In the genomic region with DNA sequence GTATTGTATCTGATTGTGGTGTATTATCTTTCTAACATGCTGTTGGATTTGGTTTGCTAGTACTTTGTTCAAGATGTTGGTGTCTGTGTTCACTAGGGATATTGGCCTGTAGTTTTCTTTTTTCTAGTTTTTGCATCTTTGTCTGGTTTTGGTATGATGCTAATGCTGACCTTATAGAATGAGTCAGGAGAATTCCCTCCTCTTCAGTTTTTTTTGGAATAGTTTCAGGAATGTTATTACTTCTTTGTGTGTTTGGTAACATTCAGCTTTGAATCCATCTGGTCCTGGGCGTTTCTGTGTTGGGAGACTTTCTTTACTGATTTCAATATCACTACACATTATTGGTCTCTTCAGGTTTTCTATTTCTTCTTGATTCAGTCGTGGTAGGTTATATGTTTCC, we compare ENCODE assay signal across 18 cellular contexts.
A peak's percentile ranks its signal among the peaks of the same experiment; 100 is the strongest.
DNase-seq lines count a peak whose midpoint lies in the region; ATAC-seq and TF ChIP-seq lines count a peak whose summit lies in the region.
"Had no signal": no experiment of that assay in that cellular context is flagged by ENCODE, and none has a peak within 500 bp of the region (broad histone marks: within the 10 kb centered on the region; RNA-seq: fewer than 3 reads in every experiment).

No MANE protein-coding gene starts in this region.

- H3K27me3 ChIP-seq in RWPE2 (ENCODE audit: insufficient read depth, poor library complexity, severe bottlenecking) (no peaks in the 10 kb centered on the region), fibroblast of lung (ENCODE audit: control insufficient read depth, insufficient read depth, low read length) (no peaks in the 10 kb centered on the region), skeletal muscle satellite cell (ENCODE audit: control insufficient read depth, insufficient read depth, low read length) (no peaks in the 10 kb centered on the region), gastrocnemius medialis (no peaks in the 10 kb centered on the region), ovary (no peaks in the 10 kb centered on the region)
- H3K27me3 ChIP-seq: Peyer's patch had no signal

- H3K9ac ChIP-seq in fibroblast of lung (ENCODE audit: insufficient read depth, low read length) = no peak overlapping the region
- H3K9ac ChIP-seq in skeletal muscle satellite cell (ENCODE audit: low read depth, low read length) = no peak overlapping the region

- H3K36me3 ChIP-seq in RWPE2 (ENCODE audit: low read depth) (peaks cover 3% of the 10 kb centered on the region; the same call in 1 of the 2 replicates), fibroblast of lung (ENCODE audit: control insufficient read depth, insufficient read depth, low read length) (no peaks in the 10 kb centered on the region), skeletal muscle satellite cell (ENCODE audit: insufficient read depth, low read length) (no peaks in the 10 kb centered on the region), gastrocnemius medialis (peaks cover 0 to 15% of the 10 kb centered on the region in 2 donors), ovary (no peaks in the 10 kb centered on the region)

- no peaks in the 10 kb centered on the region for H3K79me2 ChIP-seq in fibroblast of lung (ENCODE audit: control insufficient read depth, insufficient read depth, low read length)

- H3K4me1 ChIP-seq in RWPE2 (ENCODE audit: insufficient read depth, poor library complexity, severe bottlenecking) = no peaks in the 10 kb centered on the region
- H3K4me1 ChIP-seq in fibroblast of lung (ENCODE audit: control insufficient read depth, extremely low read depth, insufficient read depth, low read length) = peaks cover 2% of the 10 kb centered on the region
- peaks cover 6% of the 10 kb centered on the region for H3K4me1 ChIP-seq in skeletal muscle satellite cell (ENCODE audit: control insufficient read depth, insufficient read depth, low read length)
- H3K4me1 ChIP-seq in gastrocnemius medialis = no peaks in the 10 kb centered on the region
- no peaks in the 10 kb centered on the region for H3K4me1 ChIP-seq in ovary (ENCODE audit: insufficient read depth)
- H3K4me1 ChIP-seq: Peyer's patch had no signal

- no peaks in the 10 kb centered on the region for H4K20me1 ChIP-seq in fibroblast of lung (ENCODE audit: control insufficient read depth, extremely low read depth, insufficient read depth, low read length)

- no peak for TF ChIP-seq CTCF in RWPE2 (IDR thresholded peaks at IDR 0.05; ENCODE audit: poor library complexity, severe bottlenecking)
- TF ChIP-seq CTCF in fibroblast of lung (conservative IDR thresholded peaks at IDR 0.05 in 1 of 2, IDR thresholded peaks at IDR 0.05 in 1 of 2; ENCODE audit: low read depth in 1 of 2, low read length in 2 of 2) = no peak
- no peak for TF ChIP-seq CTCF in gastrocnemius medialis (IDR thresholded peaks at IDR 0.05 in 4 of 5, conservative IDR thresholded peaks at IDR 0.05 in 1 of 5)
- no peak for TF ChIP-seq CTCF in ovary (IDR thresholded peaks at IDR 0.05)

- ATAC-seq in RWPE2 (ENCODE audit: low read depth) (peak; percentile 40; the same call in 1 of the 3 replicates), gastrocnemius medialis (no peak), GM18907 (IDR thresholded peaks at IDR 0.05; ENCODE audit: unreplicated experiment) (no peak)
- ATAC-seq: CD8-positive, alpha-beta T cell; left lobe of liver; psoas muscle had no signal

- H3K4me3 ChIP-seq in RWPE2 (ENCODE audit: severe bottlenecking) (no peak overlapping the region), fibroblast of lung (replicated peaks in 1 of 4; ENCODE audit: control extremely low read depth in 1 of 4, insufficient read depth in 1 of 4, low read depth in 3 of 4, low read length in 4 of 4) (no peak overlapping the region), skeletal muscle satellite cell (ENCODE audit: low read length) (no peak overlapping the region), gastrocnemius medialis (no peak overlapping the region), ovary (no peak overlapping the region)
- H3K4me3 ChIP-seq: Peyer's patch, psoas muscle had no signal

- no peak for TF ChIP-seq EP300 in ovary (IDR thresholded peaks at IDR 0.05)

- TF ChIP-seq POLR2A in gastrocnemius medialis (IDR thresholded peaks at IDR 0.05) (no peak), ovary (IDR thresholded peaks at IDR 0.05) (no peak)

- DNase-seq in GM04503 (ENCODE audit: low read depth) (peak; percentile 73), RWPE2 (ENCODE audit: low spot score) (no peak), fibroblast of lung (ENCODE audit: low read depth in 2 of 2) (peak; percentile 86 to 90), gastrocnemius medialis (no peak), ovary (no peak)
- DNase-seq: caudate nucleus; CD8-positive, alpha-beta T cell; hypothalamus; Kasumi-1; NCI-H2029 treated with DMSO at 0.1 percent for 48 hours; NCI-H69; Peyer's patch; psoas muscle; stimulated activated CD8-positive, alpha-beta memory T cell treated with anti-CD3 and anti-CD28 coated beads, Interleukin-4, amount 100 ng/mL, for 48 hours; SW 1271 had no signal

- intact Hi-C loops in gastrocnemius medialis (cut with DNase I; ENCODE audit: low total_unique reads) (no loop called here), ovary (cut with DNase I) (no loop called here)

- H3K9me3 ChIP-seq in RWPE2 (ENCODE audit: severe bottlenecking) = no peaks in the 10 kb centered on the region
- no peaks in the 10 kb centered on the region for H3K9me3 ChIP-seq in fibroblast of lung (ENCODE audit: control insufficient read depth, insufficient read depth, low read depth, low read length)
- H3K9me3 ChIP-seq in skeletal muscle satellite cell (replicated peaks; ENCODE audit: low read length) = peaks cover 3% of the 10 kb centered on the region
- H3K9me3 ChIP-seq in gastrocnemius medialis = peaks cover 0 to 5% (median 0%) of the 10 kb centered on the region in 3 donors
- H3K9me3 ChIP-seq in ovary = peaks cover 0 to 2% of the 10 kb centered on the region in 2 donors
- H3K9me3 ChIP-seq: Peyer's patch, psoas muscle had no signal

- no peak overlapping the region for H3K27ac ChIP-seq in RWPE2 (ENCODE audit: poor library complexity, severe bottlenecking)
- peak overlapping the region; percentile 26 for H3K27ac ChIP-seq in fibroblast of lung (ENCODE audit: insufficient read depth, low read length)
- H3K27ac ChIP-seq in gastrocnemius medialis = no peak overlapping the region
- no peak overlapping the region for H3K27ac ChIP-seq in ovary
- H3K27ac ChIP-seq: Peyer's patch, psoas muscle had no signal

- H3K4me2 ChIP-seq in fibroblast of lung (ENCODE audit: extremely low read depth, insufficient read depth, low read length) = peak overlapping the region; percentile 42
- H3K4me2 ChIP-seq in skeletal muscle satellite cell (ENCODE audit: low read length) = peak overlapping the region; percentile 7

- in situ Hi-C loops in gastrocnemius medialis (cut with MboI; ENCODE audit: low sequenced_read_pairs in 4 of 4) = no loop called here

- no peak overlapping the region for H2AFZ ChIP-seq in fibroblast of lung (ENCODE audit: low read length)

- 55 to 61% (median 56%) methylated on average over 2 of the region's 2 CpGs for WGBS in ovary, 3 donors

Comparison
In these comparisons a context has a peak if more than half of its experiments do, and no peak if none do; other contexts are left out.
1. DNase-seq: peak in GM04503 (single experiment) and fibroblast of lung (2 of 2); none in RWPE2 (single experiment), gastrocnemius medialis (0 of 2) and ovary (0 of 5).